ENCODE assay signal across 8 cellular contexts in the genomic region with DNA sequence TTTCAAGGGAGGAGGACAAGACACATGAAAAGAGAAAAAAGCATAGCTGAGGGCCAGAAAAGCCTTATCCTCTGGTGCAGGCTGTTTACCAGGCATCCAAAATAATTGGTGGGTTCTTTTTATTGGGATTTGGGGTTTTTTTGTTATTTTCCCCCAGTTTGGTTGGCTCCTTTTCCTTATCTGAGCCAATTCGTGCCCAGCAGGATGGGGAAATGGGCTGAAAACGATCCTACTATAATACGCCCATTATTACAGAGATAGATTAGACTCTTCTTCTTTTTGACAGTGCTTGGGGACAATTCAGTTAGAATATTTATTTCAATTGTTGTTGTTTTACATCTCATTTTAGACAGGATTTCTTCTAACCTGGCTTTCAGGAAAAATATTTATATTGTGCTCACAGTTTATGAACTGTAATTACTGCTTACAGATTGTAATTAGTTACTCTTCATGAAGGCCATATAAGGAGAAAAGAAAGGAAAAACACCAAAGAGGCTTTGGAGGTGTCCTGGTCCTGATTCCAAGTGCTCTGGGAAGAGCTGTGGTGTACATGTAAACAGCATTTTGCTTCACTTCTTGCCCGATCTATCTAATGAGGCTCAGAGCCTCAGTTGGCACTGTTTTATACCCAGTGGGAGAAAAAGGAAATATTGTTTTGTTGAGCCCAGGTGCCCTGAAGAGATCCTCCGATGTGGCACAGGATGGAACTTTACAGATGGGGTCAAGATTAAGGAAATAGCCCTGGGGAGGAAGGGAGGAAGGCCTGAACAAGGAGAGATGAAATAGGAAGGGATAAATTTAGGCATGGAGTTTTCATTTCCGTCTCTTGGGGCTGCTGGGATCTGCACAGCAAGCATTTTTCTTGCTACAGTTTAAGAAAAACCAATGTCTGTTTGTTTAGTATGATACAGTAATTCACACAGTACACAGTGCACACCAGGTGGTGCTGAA. TPM values are rescaled to one million over a fixed set of nuclear protein-coding genes. Genes with fewer than 3 reads are reported as not detected.
DNase-seq lines count a peak whose midpoint lies in the region; ATAC-seq and TF ChIP-seq lines count a peak whose summit lies in the region.

No MANE protein-coding gene starts in this region.

- DNase-seq in GDM1 (lab: John Stamatoyannopoulos, UW) = peak; percentile 21
- peak; percentile 64 for DNase-seq in Karpas-422
- DNase-seq in activated T-helper 1 cell treated with anti-CD3 and anti-CD28 coated beads, Interleukin-12 subunit alpha, Interleukin-12 subunit beta, Interleukin-2, Interleukin-4 antibody, amounts not matched to agents 30 ng/mL and 10 ng/mL and 1 ng/mL, durations not matched to agents 14 hours and 24 hours and 36 hours (ENCODE audit: low spot score) = no peak
- no peak for DNase-seq in heart right ventricle

- ATAC-seq in heart right ventricle (peak in 6 of 8 donors; percentile 9 to 58 (median 46)), GM19351 (IDR thresholded peaks at IDR 0.05; ENCODE audit: unreplicated experiment) (no peak), GM21717 (IDR thresholded peaks at IDR 0.05; ENCODE audit: unreplicated experiment) (no peak), HG03095 (IDR thresholded peaks at IDR 0.05; ENCODE audit: unreplicated experiment) (no peak)

- H3K27ac ChIP-seq in Karpas-422 (ENCODE audit: low read length) (peak overlapping the region; percentile 88), heart right ventricle (peak overlapping the region; percentile 84 to 98 (median 96)), rectal smooth muscle tissue (ENCODE audit: low read depth, low read length) (peak overlapping the region; percentile 94)

- H3K4me1 ChIP-seq in Karpas-422 (ENCODE audit: low read length) = peaks cover 31% of the 10 kb centered on the region
- peaks cover 8 to 60% (median 42%) of the 10 kb centered on the region in 9 donors for H3K4me1 ChIP-seq in heart right ventricle
- H3K4me1 ChIP-seq in rectal smooth muscle tissue (ENCODE audit: control insufficient read depth, insufficient read depth, low read length) = peaks cover 12% of the 10 kb centered on the region

- no peaks in the 10 kb centered on the region for H3K9me3 Mint-ChIP-seq in activated T-helper 1 cell treated with anti-CD3 and anti-CD28 coated beads, Interleukin-12 subunit alpha, Interleukin-12 subunit beta, Interleukin-2, Interleukin-4 antibody, amounts not matched to agents 30 ng/mL and 10 ng/mL and 1 ng/mL, durations not matched to agents 14 hours and 24 hours and 36 hours

- H3K9me3 ChIP-seq in Karpas-422 (ENCODE audit: low read length) = no peaks in the 10 kb centered on the region
- H3K9me3 ChIP-seq in heart right ventricle = no peaks in the 10 kb centered on the region

- no peak for TF ChIP-seq CTCF in heart right ventricle (IDR thresholded peaks at IDR 0.05)

- peaks cover 9% of the 10 kb centered on the region for H3K36me3 Mint-ChIP-seq in activated T-helper 1 cell treated with anti-CD3 and anti-CD28 coated beads, Interleukin-12 subunit alpha, Interleukin-12 subunit beta, Interleukin-2, Interleukin-4 antibody, amounts not matched to agents 30 ng/mL and 10 ng/mL and 1 ng/mL, durations not matched to agents 14 hours and 24 hours and 36 hours (ENCODE audit: low read depth)

- 0 out of 2 replicates have a peak, but pooled peaks cover under 1% of the 10 kb centered on the region for H3K36me3 ChIP-seq in Karpas-422 (ENCODE audit: insufficient read depth, low read length)
- peaks cover 0 to 25% (median 3%) of the 10 kb centered on the region in 9 donors for H3K36me3 ChIP-seq in heart right ventricle
- H3K36me3 ChIP-seq in rectal smooth muscle tissue (ENCODE audit: control insufficient read depth, insufficient read depth, low read length) = no peaks in the 10 kb centered on the region

- H3K4me3 ChIP-seq in Karpas-422 (ENCODE audit: low read length) = peak overlapping the region; percentile 91
- peak overlapping the region; percentile 69 to 85 (median 76) for H3K4me3 ChIP-seq in heart right ventricle
- H3K4me3 ChIP-seq in rectal smooth muscle tissue (ENCODE audit: low read length) = peak overlapping the region; percentile 94

- peak overlapping the region; percentile 90 for H3K9ac ChIP-seq in Karpas-422 (ENCODE audit: low read length)
- H3K9ac ChIP-seq in rectal smooth muscle tissue (ENCODE audit: low read length) = peak overlapping the region; percentile 63

- H3K79me2 ChIP-seq in Karpas-422 (ENCODE audit: low read length) = peaks cover 58% of the 10 kb centered on the region

- H3K27ac Mint-ChIP-seq in activated T-helper 1 cell treated with anti-CD3 and anti-CD28 coated beads, Interleukin-12 subunit alpha, Interleukin-12 subunit beta, Interleukin-2, Interleukin-4 antibody, amounts not matched to agents 30 ng/mL and 10 ng/mL and 1 ng/mL, durations not matched to agents 14 hours and 24 hours and 36 hours = peak overlapping the region; percentile 92

- H3K4me3 Mint-ChIP-seq in activated T-helper 1 cell treated with anti-CD3 and anti-CD28 coated beads, Interleukin-12 subunit alpha, Interleukin-12 subunit beta, Interleukin-2, Interleukin-4 antibody, amounts not matched to agents 30 ng/mL and 10 ng/mL and 1 ng/mL, durations not matched to agents 14 hours and 24 hours and 36 hours = peak overlapping the region; percentile 85

- intact Hi-C loops in activated T-helper 1 cell treated with anti-CD3 and anti-CD28 coated beads, Interleukin-12 subunit alpha, Interleukin-12 subunit beta, Interleukin-2, Interleukin-4 antibody, amounts not matched to agents 30 ng/mL and 10 ng/mL and 1 ng/mL, durations not matched to agents 14 hours and 24 hours and 36 hours (cut with micrococcal nuclease) = loop anchor here (1.0 to 10.0 kb wide), 4 partner anchors 11 to 446 kb away; partner anchors contain the start of genes LRRC59, LUC7L3, NME1 and SPATA20
- intact Hi-C loops in heart right ventricle (cut with DNase I) = loop anchor here in 1 of 10 donors (5.0 kb wide), 1 partner anchor 226 kb away; no protein-coding TSS in a partner anchor

- peak overlapping the region; percentile 90 for H3K4me2 ChIP-seq in Karpas-422 (ENCODE audit: low read depth, low read length, poor library complexity, severe bottlenecking)

- 3 to 5% methylated on average over 6 of the region's 6 CpGs for WGBS in heart right ventricle, 2 donors

- no peaks in the 10 kb centered on the region for H4K20me1 ChIP-seq in Karpas-422 (ENCODE audit: insufficient read depth, low read depth, low read length)

- no peaks in the 10 kb centered on the region for H3K9me2 ChIP-seq in Karpas-422 (replicated peaks; ENCODE audit: insufficient read depth, low read length)

- H3K27me3 ChIP-seq in Karpas-422 (ENCODE audit: low read length) (no peaks in the 10 kb centered on the region), heart right ventricle (no peaks in the 10 kb centered on the region), rectal smooth muscle tissue (ENCODE audit: control insufficient read depth, insufficient read depth, low read length) (no peaks in the 10 kb centered on the region)

- peaks cover 34% of the 10 kb centered on the region for H3K4me1 Mint-ChIP-seq in activated T-helper 1 cell treated with anti-CD3 and anti-CD28 coated beads, Interleukin-12 subunit alpha, Interleukin-12 subunit beta, Interleukin-2, Interleukin-4 antibody, amounts not matched to agents 30 ng/mL and 10 ng/mL and 1 ng/mL, durations not matched to agents 14 hours and 24 hours and 36 hours (ENCODE audit: low read depth)

- peaks cover 3% of the 10 kb centered on the region for H3K27me3 Mint-ChIP-seq in activated T-helper 1 cell treated with anti-CD3 and anti-CD28 coated beads, Interleukin-12 subunit alpha, Interleukin-12 subunit beta, Interleukin-2, Interleukin-4 antibody, amounts not matched to agents 30 ng/mL and 10 ng/mL and 1 ng/mL, durations not matched to agents 14 hours and 24 hours and 36 hours (ENCODE audit: insufficient read depth)

- H2AFZ ChIP-seq in Karpas-422 (ENCODE audit: low read length) = peak overlapping the region; percentile 68; the same call in 1 of the 2 replicates

RNA-seq across cellular contexts. Expression of gene ANKRD40, which starts 0.6 kb away (rescaled TPM):
- 17.1 and 34.1 TPM in 2 replicates for total RNA-seq in Karpas-422 (2014; rRNA removed; shearing (Covaris generic); ENCODE audit: low replicate concordance)
- 47.0 and 50.3 TPM in 2 replicates for total RNA-seq in activated T-helper 1 cell treated with anti-CD3 and anti-CD28 coated beads, Interleukin-12 subunit alpha, Interleukin-12 subunit beta, Interleukin-2, Interleukin-4 antibody, amounts not matched to agents 30 ng/mL and 10 ng/mL and 1 ng/mL, durations not matched to agents 14 hours and 24 hours and 36 hours
- 10 to 100 TPM; 39.0 to 56.8 (median 43.6) TPM for total RNA-seq in heart right ventricle
- polyA plus RNA-seq in heart right ventricle = 10 to 100 TPM; 18.2 to 20.6 TPM

RNA-seq across cellular contexts. Expression of gene LUC7L3, which starts 11.1 kb away (rescaled TPM):
- total RNA-seq in Karpas-422 (2014; rRNA removed; shearing (Covaris generic); ENCODE audit: low replicate concordance) = 102 and 142 TPM in 2 replicates
- total RNA-seq in activated T-helper 1 cell treated with anti-CD3 and anti-CD28 coated beads, Interleukin-12 subunit alpha, Interleukin-12 subunit beta, Interleukin-2, Interleukin-4 antibody, amounts not matched to agents 30 ng/mL and 10 ng/mL and 1 ng/mL, durations not matched to agents 14 hours and 24 hours and 36 hours = 118 and 123 TPM in 2 replicates
- 10 to 100 TPM; 35.7 to 63.9 (median 46.8) TPM for total RNA-seq in heart right ventricle
- polyA plus RNA-seq in heart right ventricle = 100 to 1,000 TPM in 1 of 2 donors, 10 to 100 TPM in 1; 33.7 to 188 TPM

RNA-seq across cellular contexts. Expression of gene ANKRD40CL, which starts 59.0 kb away (rescaled TPM):
- total RNA-seq in Karpas-422 (2014; rRNA removed; shearing (Covaris generic); ENCODE audit: low replicate concordance) = not detected in 2 replicates
- not detected in 2 replicates for total RNA-seq in activated T-helper 1 cell treated with anti-CD3 and anti-CD28 coated beads, Interleukin-12 subunit alpha, Interleukin-12 subunit beta, Interleukin-2, Interleukin-4 antibody, amounts not matched to agents 30 ng/mL and 10 ng/mL and 1 ng/mL, durations not matched to agents 14 hours and 24 hours and 36 hours
- not detected for total RNA-seq in heart right ventricle
- polyA plus RNA-seq in heart right ventricle = not detected

Comparison
In these comparisons a context has a peak if more than half of its experiments do, and no peak if none do; other contexts are left out.
1. DNase-seq: peak in GDM1 (single experiment) and Karpas-422 (single experiment); none in activated T-helper 1 cell treated with anti-CD3 and anti-CD28 coated beads, Interleukin-12 subunit alpha, Interleukin-12 subunit beta, Interleukin-2, Interleukin-4 antibody, amounts not matched to agents 30 ng/mL and 10 ng/mL and 1 ng/mL, durations not matched to agents 14 hours and 24 hours and 36 hours (single experiment) and heart right ventricle (0 of 2).
2. ATAC-seq: peak in heart right ventricle (6 of 8); none in GM19351 (single experiment), GM21717 (single experiment) and HG03095 (single experiment).
3. Peak in every context shown above with its lines, with median percentiles within 50 percentile points of each other: H3K27ac ChIP-seq and H3K4me3 ChIP-seq.